In genomic region chr13:94784066-94784465, GRCh38 we compare ENCODE assay signal across 14 cellular contexts.
"Had no signal": no experiment of that assay in that cellular context is flagged by ENCODE, and none has a peak within 500 bp of the region (broad histone marks: within the 10 kb centered on the region; RNA-seq: fewer than 3 reads in every experiment).

No MANE protein-coding gene starts in this region.

- H3K27me3 ChIP-seq: cardiac muscle cell, colonic mucosa, thyroid gland had no signal

- H3K27ac Mint-ChIP-seq: activated CD4-positive, alpha-beta T cell treated with anti-CD3 and anti-CD28 coated beads, Interleukin-2, amount 10 ng/mL, durations not matched to agents 7 days and 5 days; activated T-helper 2 cell treated with anti-CD3 and anti-CD28 coated beads, Interferon-gamma antibody, Interleukin-2, Interleukin-4, amounts not matched to agents 10 μg/mL and 5 μg/mL and 100 μg/mL, durations not matched to agents 14 hours and 24 hours and 36 hours; stimulated activated effector memory CD8-positive, alpha-beta T cell treated with anti-CD3 and anti-CD28 coated beads, Interleukin-12 subunit alpha, Interleukin-12 subunit beta, amount 100 ng/mL, for 72 hours had no signal

- H3K27me3 Mint-ChIP-seq: naive B cell had no signal

- DNase-seq: activated CD4-positive, alpha-beta T cell treated with anti-CD3 and anti-CD28 coated beads, Interleukin-2, amount 10 ng/mL, durations not matched to agents 7 days and 5 days; activated CD4-positive, CD25-positive, alpha-beta regulatory T cell; activated CD8-positive, alpha-beta memory T cell treated with anti-CD3 and anti-CD28 coated beads for 24 hours; activated naive CD4-positive, alpha-beta T cell treated with anti-CD3 and anti-CD28 coated beads, Interleukin-2, amount 50 U/mL, for 16 hours; amniotic stem cell; colonic mucosa; hippocampal formation; lower lobe of right lung; midbrain; naive B cell; thyroid gland had no signal

- ATAC-seq: lower lobe of right lung; stimulated activated effector memory CD8-positive, alpha-beta T cell treated with anti-CD3 and anti-CD28 coated beads, Interleukin-12 subunit alpha, Interleukin-12 subunit beta, amount 100 ng/mL, for 72 hours had no signal

- H3K9me3 ChIP-seq: colonic mucosa, lower lobe of right lung, thyroid gland had no signal

- H3K9me3 Mint-ChIP-seq: stimulated activated effector memory CD8-positive, alpha-beta T cell treated with anti-CD3 and anti-CD28 coated beads, Interleukin-12 subunit alpha, Interleukin-12 subunit beta, amount 100 ng/mL, for 72 hours had no signal

- H3K4me3 Mint-ChIP-seq: activated CD4-positive, alpha-beta T cell treated with anti-CD3 and anti-CD28 coated beads, Interleukin-2, amount 10 ng/mL, durations not matched to agents 7 days and 5 days; naive B cell; stimulated activated effector memory CD8-positive, alpha-beta T cell treated with anti-CD3 and anti-CD28 coated beads, Interleukin-12 subunit alpha, Interleukin-12 subunit beta, amount 100 ng/mL, for 72 hours had no signal

- H3K36me3 ChIP-seq: cardiac muscle cell, colonic mucosa, lower lobe of right lung, thyroid gland had no signal

- H3K4me1 Mint-ChIP-seq: activated CD4-positive, alpha-beta T cell treated with anti-CD3 and anti-CD28 coated beads, Interleukin-2, amount 10 ng/mL, durations not matched to agents 7 days and 5 days; naive B cell; stimulated activated effector memory CD8-positive, alpha-beta T cell treated with anti-CD3 and anti-CD28 coated beads, Interleukin-12 subunit alpha, Interleukin-12 subunit beta, amount 100 ng/mL, for 72 hours had no signal

- H3K4me3 ChIP-seq: cardiac muscle cell, colonic mucosa, lower lobe of right lung, thyroid gland had no signal

- H3K27ac ChIP-seq: cardiac muscle cell, colonic mucosa, lower lobe of right lung, thyroid gland had no signal

- H3K36me3 Mint-ChIP-seq: naive B cell; stimulated activated effector memory CD8-positive, alpha-beta T cell treated with anti-CD3 and anti-CD28 coated beads, Interleukin-12 subunit alpha, Interleukin-12 subunit beta, amount 100 ng/mL, for 72 hours had no signal

- H3K4me1 ChIP-seq: colonic mucosa, lower lobe of right lung, thyroid gland had no signal
